In the genomic region with DNA sequence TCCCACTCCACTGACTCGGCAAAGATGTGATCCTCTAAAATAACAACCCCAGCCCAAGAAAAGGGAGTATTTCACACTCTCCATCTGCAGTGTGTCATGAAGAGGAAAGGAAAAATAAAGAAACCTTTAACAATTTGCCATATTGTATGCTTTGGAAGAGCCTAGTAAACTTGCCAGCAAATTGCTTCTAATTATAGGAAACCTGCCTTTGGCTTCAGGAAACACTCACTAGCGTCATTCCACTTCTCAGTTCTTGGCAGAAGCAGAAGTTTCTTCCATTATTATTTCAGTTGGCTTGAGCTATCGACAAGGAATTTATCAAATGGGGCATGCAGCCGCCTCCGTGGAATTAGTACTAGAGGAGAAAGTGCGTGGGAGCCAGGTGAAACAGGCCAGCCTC, we compare ENCODE assay signal across 14 cellular contexts.
"Had no signal": no experiment of that assay in that cellular context is flagged by ENCODE, and none has a peak within 500 bp of the region (broad histone marks: within the 10 kb centered on the region; RNA-seq: fewer than 3 reads in every experiment).

No MANE protein-coding gene starts in this region.

- DNase-seq: activated CD4-positive, alpha-beta T cell treated with anti-CD3 and anti-CD28 coated beads, Interleukin-2, amount 50 U/mL, for 1 hour; activated CD4-positive, CD25-positive, alpha-beta regulatory T cell; activated naive CD4-positive, alpha-beta T cell treated with anti-CD3 and anti-CD28 coated beads, Interleukin-2, amount 10 ng/mL, durations not matched to agents 7 days and 5 days; activated T-cell treated with anti-CD3 and anti-CD28 coated beads for 4 hours; adrenal gland; foreskin keratinocyte; islet precursor cell; pancreas; stomach; transverse colon had no signal

- H3K27ac Mint-ChIP-seq: activated naive CD4-positive, alpha-beta T cell treated with anti-CD3 and anti-CD28 coated beads, Interleukin-2, amount 10 ng/mL, durations not matched to agents 7 days and 5 days; activated T-helper 2 cell treated with anti-CD3 and anti-CD28 coated beads, Interferon-gamma antibody, Interleukin-2, Interleukin-4, amounts not matched to agents 10 μg/mL and 5 μg/mL and 100 μg/mL, durations not matched to agents 14 hours and 24 hours and 36 hours; neural progenitor cell had no signal

- H3K9me3 Mint-ChIP-seq: activated naive CD4-positive, alpha-beta T cell treated with anti-CD3 and anti-CD28 coated beads, Interleukin-2, amount 10 ng/mL, durations not matched to agents 7 days and 5 days; activated T-helper 2 cell treated with anti-CD3 and anti-CD28 coated beads, Interferon-gamma antibody, Interleukin-2, Interleukin-4, amounts not matched to agents 10 μg/mL and 5 μg/mL and 100 μg/mL, durations not matched to agents 14 hours and 24 hours and 36 hours; neural progenitor cell had no signal

- H3K27ac ChIP-seq: adrenal gland, foreskin keratinocyte, neural progenitor cell, pancreas, skin epidermis, stomach, transverse colon had no signal

- H3K9ac ChIP-seq: neural progenitor cell had no signal

- H3K4me3 Mint-ChIP-seq: activated naive CD4-positive, alpha-beta T cell treated with anti-CD3 and anti-CD28 coated beads, Interleukin-2, amount 10 ng/mL, durations not matched to agents 7 days and 5 days; neural progenitor cell had no signal

- H3K36me3 ChIP-seq: adrenal gland, neural progenitor cell, pancreas, stomach, transverse colon had no signal

- H3K4me1 ChIP-seq: adrenal gland, foreskin keratinocyte, neural progenitor cell, pancreas, stomach, transverse colon had no signal

- ATAC-seq: esophagus mucosa, foreskin keratinocyte, pancreas had no signal

- H3K9me3 ChIP-seq: adrenal gland, pancreas, transverse colon had no signal

- H3K4me3 ChIP-seq: adrenal gland, neural progenitor cell, pancreas, skin epidermis, stomach, transverse colon had no signal

- H3K27me3 Mint-ChIP-seq: activated naive CD4-positive, alpha-beta T cell treated with anti-CD3 and anti-CD28 coated beads, Interleukin-2, amount 10 ng/mL, durations not matched to agents 7 days and 5 days had no signal

- H3K36me3 Mint-ChIP-seq: activated naive CD4-positive, alpha-beta T cell treated with anti-CD3 and anti-CD28 coated beads, Interleukin-2, amount 10 ng/mL, durations not matched to agents 7 days and 5 days; neural progenitor cell had no signal

- H3K4me1 Mint-ChIP-seq: activated naive CD4-positive, alpha-beta T cell treated with anti-CD3 and anti-CD28 coated beads, Interleukin-2, amount 10 ng/mL, durations not matched to agents 7 days and 5 days; neural progenitor cell had no signal

- H3K27me3 ChIP-seq: adrenal gland, neural progenitor cell, pancreas, transverse colon had no signal
